ENCODE assay signal across 27 cellular contexts in genomic region chr1:209416660-209417059, GRCh38.
"Had no signal": no experiment of that assay in that cellular context is flagged by ENCODE, and none has a peak within 500 bp of the region (broad histone marks: within the 10 kb centered on the region; RNA-seq: fewer than 3 reads in every experiment).

No MANE protein-coding gene starts in this region.

- H3K27me3 ChIP-seq: tibial nerve, uterus had no signal

- H3K4me1 Mint-ChIP-seq: activated naive CD4-positive, alpha-beta T cell treated with anti-CD3 and anti-CD28 coated beads, Interleukin-2, amount 10 ng/mL, durations not matched to agents 7 days and 5 days; activated naive CD8-positive, alpha-beta T cell treated with anti-CD3 and anti-CD28 coated beads, Interleukin-2, amount 50 U/mL, for 24 hours; memory B cell; natural killer cell; T-helper 17 cell had no signal

- DNase-seq: activated CD4-positive, alpha-beta T cell treated with anti-CD3 and anti-CD28 coated beads, Interleukin-2, amount 50 U/mL, for 1 hour; activated CD4-positive, CD25-positive, alpha-beta regulatory T cell treated with anti-CD3 and anti-CD28 coated beads, Interleukin-2, amount 50 U/mL, for 72 hours; activated CD8-positive, alpha-beta memory T cell treated with anti-CD3 and anti-CD28 coated beads for 24 hours; activated CD8-positive, alpha-beta memory T cell treated with anti-CD3 and anti-CD28 coated beads, Interleukin-2, amount 50 U/mL, for 48 hours; activated effector memory CD4-positive, alpha-beta T cell treated with Interleukin-2 at 50 U/mL for 16 hours; activated naive CD4-positive, alpha-beta T cell treated with anti-CD3 and anti-CD28 coated beads, Interleukin-2, amount 10 ng/mL, durations not matched to agents 7 days and 5 days; activated naive CD8-positive, alpha-beta T cell treated with anti-CD3 and anti-CD28 coated beads, Interleukin-2, amount 50 U/mL, for 24 hours; activated T-cell treated with anti-CD3 and anti-CD28 coated beads, Interleukin-2, amount 50 U/mL, for 48 hours; anterior cingulate cortex; cerebellar nuclear complex; effector CD4-positive, alpha-beta T cell; foreskin melanocyte; glutamatergic neuron; left ventricle myocardium superior; natural killer cell; nucleus accumbens; posterior cingulate gyrus; retina; stimulated activated CD4-positive, alpha-beta T cell treated with anti-CD3 and anti-CD28 coated beads, Interleukin-12 subunit alpha, Interleukin-12 subunit beta, amount 100 ng/mL, for 4 hours; stimulated activated CD4-positive, alpha-beta T cell treated with anti-CD3 and anti-CD28 coated beads, Interleukin-1b, Interleukin-23, amount 100 ng/mL, for 48 hours; stimulated activated naive CD8-positive, alpha-beta T cell treated with anti-CD3 and anti-CD28 coated beads, Interleukin-15, Interleukin-2, amounts not matched to agents 100 U/mL and 50 U/mL, for 24 hours; substantia nigra; T-helper 17 cell; uterus had no signal

- H3K36me3 ChIP-seq: tibial nerve, uterus had no signal

- H3K36me3 Mint-ChIP-seq: activated naive CD4-positive, alpha-beta T cell treated with anti-CD3 and anti-CD28 coated beads, Interleukin-2, amount 10 ng/mL, durations not matched to agents 7 days and 5 days; memory B cell; natural killer cell had no signal

- H3K27ac Mint-ChIP-seq: activated naive CD4-positive, alpha-beta T cell treated with anti-CD3 and anti-CD28 coated beads, Interleukin-2, amount 10 ng/mL, durations not matched to agents 7 days and 5 days; activated naive CD8-positive, alpha-beta T cell treated with anti-CD3 and anti-CD28 coated beads, Interleukin-2, amount 50 U/mL, for 24 hours; memory B cell; natural killer cell; T-helper 17 cell had no signal

- H3K27ac ChIP-seq: tibial nerve, uterus, VCaP had no signal

- H3K9me3 Mint-ChIP-seq: activated naive CD4-positive, alpha-beta T cell treated with anti-CD3 and anti-CD28 coated beads, Interleukin-2, amount 10 ng/mL, durations not matched to agents 7 days and 5 days; activated naive CD8-positive, alpha-beta T cell treated with anti-CD3 and anti-CD28 coated beads, Interleukin-2, amount 50 U/mL, for 24 hours had no signal

- H3K4me3 Mint-ChIP-seq: activated naive CD4-positive, alpha-beta T cell treated with anti-CD3 and anti-CD28 coated beads, Interleukin-2, amount 10 ng/mL, durations not matched to agents 7 days and 5 days; activated naive CD8-positive, alpha-beta T cell treated with anti-CD3 and anti-CD28 coated beads, Interleukin-2, amount 50 U/mL, for 24 hours; memory B cell; natural killer cell; T-helper 17 cell had no signal

- ATAC-seq: activated naive CD8-positive, alpha-beta T cell treated with anti-CD3 and anti-CD28 coated beads, Interleukin-2, amount 50 U/mL, for 24 hours; left ventricle myocardium superior; natural killer cell; stimulated activated naive CD8-positive, alpha-beta T cell treated with anti-CD3 and anti-CD28 coated beads, Interleukin-15, Interleukin-2, amounts not matched to agents 100 U/mL and 50 U/mL, for 24 hours; T-helper 17 cell had no signal

- H3K4me1 ChIP-seq: uterus had no signal

- H3K4me3 ChIP-seq: tibial nerve, uterus had no signal

- H3K9me3 ChIP-seq: tibial nerve, uterus had no signal
